ENCODE assay signal across 9 cellular contexts in genomic region chr17:40903129-40903847, GRCh38. TPM values are rescaled to one million over a fixed set of nuclear protein-coding genes. Genes with fewer than 3 reads are reported as not detected.
DNase-seq lines count a peak whose midpoint lies in the region; ATAC-seq and TF ChIP-seq lines count a peak whose summit lies in the region.
"Had no signal": no experiment of that assay in that cellular context is flagged by ENCODE, and none has a peak within 500 bp of the region (broad histone marks: within the 10 kb centered on the region; RNA-seq: fewer than 3 reads in every experiment).

No MANE protein-coding gene starts in this region.

- no peak for ATAC-seq in HG02938 (IDR thresholded peaks at IDR 0.05; ENCODE audit: unreplicated experiment)
- ATAC-seq in HG02642 (IDR thresholded peaks at IDR 0.05; ENCODE audit: poor library complexity, unreplicated experiment) = no peak
- ATAC-seq in GM19023 (IDR thresholded peaks at IDR 0.05; ENCODE audit: unreplicated experiment) = no peak
- ATAC-seq: naive thymus-derived CD8-positive, alpha-beta T cell had no signal

- TF ChIP-seq CTCF in AG04450 (IDR thresholded peaks at IDR 0.05; ENCODE audit: low read depth, low read length) = no peak
- no peak for TF ChIP-seq CTCF in HFF-Myc (IDR thresholded peaks at IDR 0.05; ENCODE audit: low read depth, low read length, missing control alignments)
- no peak for TF ChIP-seq CTCF in RWPE1 (conservative IDR thresholded peaks at IDR 0.05; ENCODE audit: low read depth)

- H3K9me3 ChIP-seq in AG04450 (ENCODE audit: control insufficient read depth, insufficient read depth, low read length) = no peaks in the 10 kb centered on the region

- H3K27me3 ChIP-seq in AG04450 (ENCODE audit: control insufficient read depth, insufficient read depth, low read length) = no peaks in the 10 kb centered on the region

- POLR2A ChIA-PET in AG04450 (lab: Yijun Ruan, JAX) (no interaction called here), RWPE1 (lab: Yijun Ruan, JAX; ENCODE audit: low non-redundant PET) (no interaction called here)

- CTCF ChIA-PET in AG04450 (lab: Charles Lee) (interaction anchor here (1.2 to 4.2 kb wide), 3 partner anchors 419 to 745 kb away, joined by 6 to 29 read pairs (median 8); no protein-coding TSS in a partner anchor), RWPE1 (lab: Yijun Ruan, JAX) (interaction anchor here (0.6 to 1.2 kb wide), 2 partner anchors 99 to 645 kb away, joined by 3 to 5 read pairs; no protein-coding TSS in a partner anchor)

- DNase-seq in AG04450 (ENCODE audit: low read depth, low spot score) = no peak
- peak; percentile 53 for DNase-seq in HFF-Myc (ENCODE audit: extremely low read depth, low read depth)
- peak; percentile 81 for DNase-seq in RWPE1 (ENCODE audit: low spot score)
- peak; percentile 99 for DNase-seq in kidney glomerular epithelial cell (lab: John Stamatoyannopoulos, UW)
- DNase-seq in NCI-H2227 treated with DMSO at 0.1 percent for 48 hours (lab: John Stamatoyannopoulos, UW) = no peak
- DNase-seq: naive thymus-derived CD8-positive, alpha-beta T cell had no signal

- H3K27ac ChIP-seq in AG04450 (ENCODE audit: low read depth, low read length) = peak overlapping the region; percentile 83
- peak overlapping the region; percentile 29 for H3K27ac ChIP-seq in RWPE1

- H3K4me3 ChIP-seq in AG04450 (ENCODE audit: low read depth, low read length) (peak overlapping the region; percentile 21; the same call in 1 of the 2 replicates), HFF-Myc (replicated peaks; ENCODE audit: low read depth, low read length) (no peak overlapping the region)

RNA-seq across cellular contexts. Expression of gene KRT20, which starts 18.2 kb away (rescaled TPM):
- polyA plus RNA-seq in AG04450 (2011; rRNA removed) = not detected in 2 replicates
- not detected in 2 replicates for polyA minus RNA-seq in AG04450 (2011; rRNA and poly(A)+ RNA removed)
- polyA plus RNA-seq: naive thymus-derived CD8-positive, alpha-beta T cell had no signal

RNA-seq across cellular contexts. Expression of gene KRT23, which starts 34.2 kb away (rescaled TPM):
- 0.06 TPM in 1 of 2 replicates, not detected in the other for polyA plus RNA-seq in AG04450 (2011; rRNA removed)
- polyA minus RNA-seq in AG04450 (2011; rRNA and poly(A)+ RNA removed) = 0.14 TPM in 1 of 2 replicates, not detected in the other
- polyA plus RNA-seq: naive thymus-derived CD8-positive, alpha-beta T cell had no signal

RNA-seq across cellular contexts. Expression of gene KRT12, which starts 36.3 kb away (rescaled TPM):
- not detected in 2 replicates for polyA plus RNA-seq in AG04450 (2011; rRNA removed)
- polyA minus RNA-seq in AG04450 (2011; rRNA and poly(A)+ RNA removed) = not detected in 2 replicates
- polyA plus RNA-seq: naive thymus-derived CD8-positive, alpha-beta T cell had no signal

Comparison
In these comparisons a context has a peak if more than half of its experiments do, and no peak if none do; other contexts are left out.
1. DNase-seq: peak in HFF-Myc (single experiment), RWPE1 (single experiment) and kidney glomerular epithelial cell (single experiment); none in AG04450 (single experiment) and NCI-H2227 treated with DMSO at 0.1 percent for 48 hours (single experiment).